In the genomic region with DNA sequence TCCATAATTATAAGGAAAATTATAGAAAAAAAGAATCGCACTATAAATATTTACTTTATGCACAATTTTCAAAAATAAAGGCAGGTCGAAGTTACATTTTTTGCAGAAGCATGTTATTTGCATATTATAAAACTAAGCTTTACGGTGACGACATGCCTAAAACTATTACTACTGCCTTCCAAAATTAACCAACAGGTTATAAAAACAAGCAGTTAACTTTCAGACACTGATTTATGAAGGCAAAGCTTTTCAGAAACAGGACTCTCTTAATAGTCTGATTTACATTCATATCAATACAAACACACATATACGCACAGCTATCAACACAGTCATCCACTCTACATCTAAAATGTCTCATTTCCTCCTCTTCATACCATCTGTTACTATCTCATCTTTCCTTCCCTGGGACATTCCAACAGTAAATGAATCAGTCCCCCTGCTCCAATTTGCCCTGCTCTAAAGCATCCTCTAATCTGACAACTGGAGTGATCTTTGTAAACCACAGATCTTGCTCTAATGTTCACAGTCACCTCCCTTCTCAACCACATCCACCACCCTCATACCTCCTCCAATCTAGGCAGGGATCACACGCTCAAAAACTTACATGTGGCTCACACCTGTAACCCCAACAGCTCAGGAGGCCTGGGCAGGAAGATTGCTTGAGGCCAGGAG, we compare ENCODE assay signal across 9 cellular contexts. TPM values are rescaled to one million over a fixed set of nuclear protein-coding genes. Genes with fewer than 3 reads are reported as not detected.
DNase-seq lines count a peak whose midpoint lies in the region; ATAC-seq and TF ChIP-seq lines count a peak whose summit lies in the region.
"Had no signal": no experiment of that assay in that cellular context is flagged by ENCODE, and none has a peak within 500 bp of the region (broad histone marks: within the 10 kb centered on the region; RNA-seq: fewer than 3 reads in every experiment).

No MANE protein-coding gene starts in this region.

- H4K20me1 ChIP-seq in Karpas-422 (ENCODE audit: insufficient read depth, low read depth, low read length), result no peaks in the 10 kb centered on the region

- no peak overlapping the region for H3K4me3 ChIP-seq in BJ (ENCODE audit: low read depth, low read length)
- H3K4me3 ChIP-seq in left ventricle myocardium inferior, result no peak overlapping the region
- no peak overlapping the region for H3K4me3 ChIP-seq in Karpas-422 (ENCODE audit: low read length)
- H3K4me3 ChIP-seq: esophagus muscularis mucosa had no signal

- intact Hi-C loops in left ventricle myocardium inferior (cut with micrococcal nuclease), result no loop called here

- peaks cover 14% of the 10 kb centered on the region for H3K9me3 ChIP-seq in left ventricle myocardium inferior (replicated peaks)
- H3K9me3 ChIP-seq in Karpas-422 (ENCODE audit: low read length), result peaks cover 16% of the 10 kb centered on the region

- H3K27me3 ChIP-seq in BJ (ENCODE audit: control insufficient read depth, insufficient read depth, low read length), result no peaks in the 10 kb centered on the region
- H3K27me3 ChIP-seq in left ventricle myocardium inferior (ENCODE audit: low read depth), result no peaks in the 10 kb centered on the region
- H3K27me3 ChIP-seq in Karpas-422 (ENCODE audit: low read length), result no peaks in the 10 kb centered on the region
- H3K27me3 ChIP-seq: esophagus muscularis mucosa had no signal

- TF ChIP-seq CTCF in BJ (IDR thresholded peaks at IDR 0.05; ENCODE audit: insufficient read depth, low read depth, low read length) (no peak), left ventricle myocardium inferior (IDR thresholded peaks at IDR 0.05; ENCODE audit: borderline replicate concordance) (no peak), GM20000 (IDR thresholded peaks at IDR 0.05; ENCODE audit: extremely low read depth, missing control alignments) (no peak)

- no peaks in the 10 kb centered on the region for H3K9me2 ChIP-seq in Karpas-422 (replicated peaks; ENCODE audit: insufficient read depth, low read length)

- H3K36me3 ChIP-seq in BJ (ENCODE audit: control insufficient read depth, insufficient read depth, low read length), result no peaks in the 10 kb centered on the region; the same call in 1 of the 2 replicates
- H3K36me3 ChIP-seq in left ventricle myocardium inferior, result peaks cover 3% of the 10 kb centered on the region
- peaks cover 24% of the 10 kb centered on the region for H3K36me3 ChIP-seq in Karpas-422 (ENCODE audit: insufficient read depth, low read length)

- peaks cover 41% of the 10 kb centered on the region for H3K36me3 Mint-ChIP-seq in T-helper 1 cell treated with Interleukin-12 subunit alpha and Interleukin-12 subunit beta and Interleukin-4 antibody, amounts not matched to agents 30 μg/mL and 1 μg/mL, for 36 hours (ENCODE audit: low read depth)

- DNase-seq in BJ (ENCODE audit: low read depth), result peak; percentile 80
- peak; percentile 65 for DNase-seq in fibroblast of peridontal ligament (ENCODE audit: extremely low read depth)
- DNase-seq in left ventricle myocardium inferior, result no peak
- no peak for DNase-seq in GM20000 (ENCODE audit: low spot score)
- no peak for DNase-seq in NCI-H82 treated with DMSO at 0.1 percent for 48 hours (lab: John Stamatoyannopoulos, UW; ENCODE audit: unreplicated experiment)
- no peak for DNase-seq in Karpas-422

- H3K4me1 ChIP-seq in left ventricle myocardium inferior (peaks cover 47% of the 10 kb centered on the region), Karpas-422 (ENCODE audit: low read length) (peaks cover 6% of the 10 kb centered on the region)

- no peak overlapping the region for H3K4me2 ChIP-seq in Karpas-422 (ENCODE audit: low read depth, low read length, poor library complexity, severe bottlenecking)

- no peak overlapping the region for H3K4me3 Mint-ChIP-seq in T-helper 1 cell treated with Interleukin-12 subunit alpha and Interleukin-12 subunit beta and Interleukin-4 antibody, amounts not matched to agents 30 μg/mL and 1 μg/mL, for 36 hours

- ATAC-seq in GM21619 (IDR thresholded peaks at IDR 0.05; ENCODE audit: unreplicated experiment), result peak; percentile 52

- H3K27ac ChIP-seq in left ventricle myocardium inferior (replicated peaks) (no peak overlapping the region), Karpas-422 (ENCODE audit: low read length) (no peak overlapping the region)
- H3K27ac ChIP-seq: esophagus muscularis mucosa had no signal

- H3K27me3 Mint-ChIP-seq in T-helper 1 cell treated with Interleukin-12 subunit alpha and Interleukin-12 subunit beta and Interleukin-4 antibody, amounts not matched to agents 30 μg/mL and 1 μg/mL, for 36 hours (ENCODE audit: low read depth), result no peaks in the 10 kb centered on the region

- peaks cover 95% of the 10 kb centered on the region for H3K79me2 ChIP-seq in Karpas-422 (ENCODE audit: low read length)

- no peak overlapping the region for H2AFZ ChIP-seq in Karpas-422 (ENCODE audit: low read length)

- POLR2A ChIA-PET in BJ (lab: Charles Lee), result interaction anchor here (1.3 kb wide), 1 partner anchor 21 kb away, joined by 4 read pairs; the partner anchor contains the start of gene FBXW11

- H3K9me3 Mint-ChIP-seq in T-helper 1 cell treated with Interleukin-12 subunit alpha and Interleukin-12 subunit beta and Interleukin-4 antibody, amounts not matched to agents 30 μg/mL and 1 μg/mL, for 36 hours, result peaks cover 18% of the 10 kb centered on the region

- H3K4me1 Mint-ChIP-seq in T-helper 1 cell treated with Interleukin-12 subunit alpha and Interleukin-12 subunit beta and Interleukin-4 antibody, amounts not matched to agents 30 μg/mL and 1 μg/mL, for 36 hours (ENCODE audit: low read depth), result peaks cover 31% of the 10 kb centered on the region

- peak overlapping the region; percentile 22 for H3K27ac Mint-ChIP-seq in T-helper 1 cell treated with Interleukin-12 subunit alpha and Interleukin-12 subunit beta and Interleukin-4 antibody, amounts not matched to agents 30 μg/mL and 1 μg/mL, for 36 hours

- CTCF ChIA-PET in BJ (lab: Yijun Ruan, JAX), result interaction anchor here (0.5 to 1.6 kb wide), 4 partner anchors 11 to 199 kb away, joined by 3 to 6 read pairs (median 3); no protein-coding TSS in a partner anchor

- no peak overlapping the region for H3K9ac ChIP-seq in Karpas-422 (ENCODE audit: low read length)

RNA-seq across cellular contexts. Expression of gene FBXW11, which starts 21.6 kb away (rescaled TPM):
- polyA plus RNA-seq in BJ (2011; rRNA removed), result 55.5 and 70.1 TPM in 2 replicates
- 59.1 and 93.2 TPM in 2 replicates for polyA minus RNA-seq in BJ (2011; rRNA and poly(A)+ RNA removed)
- 69.0 TPM for total RNA-seq in left ventricle myocardium inferior
- total RNA-seq in Karpas-422 (2014; rRNA removed; shearing (Covaris generic); ENCODE audit: low replicate concordance), result 52.3 and 72.9 TPM in 2 replicates

Comparison
In these comparisons a context has a peak if more than half of its experiments do, and no peak if none do; other contexts are left out.
1. DNase-seq: peak in BJ (single experiment) and fibroblast of peridontal ligament (single experiment); none in left ventricle myocardium inferior (single experiment), GM20000 (single experiment), NCI-H82 treated with DMSO at 0.1 percent for 48 hours (single experiment) and Karpas-422 (single experiment).